Comparison of ENCODE assay signal across 8 cellular contexts in the genomic region with DNA sequence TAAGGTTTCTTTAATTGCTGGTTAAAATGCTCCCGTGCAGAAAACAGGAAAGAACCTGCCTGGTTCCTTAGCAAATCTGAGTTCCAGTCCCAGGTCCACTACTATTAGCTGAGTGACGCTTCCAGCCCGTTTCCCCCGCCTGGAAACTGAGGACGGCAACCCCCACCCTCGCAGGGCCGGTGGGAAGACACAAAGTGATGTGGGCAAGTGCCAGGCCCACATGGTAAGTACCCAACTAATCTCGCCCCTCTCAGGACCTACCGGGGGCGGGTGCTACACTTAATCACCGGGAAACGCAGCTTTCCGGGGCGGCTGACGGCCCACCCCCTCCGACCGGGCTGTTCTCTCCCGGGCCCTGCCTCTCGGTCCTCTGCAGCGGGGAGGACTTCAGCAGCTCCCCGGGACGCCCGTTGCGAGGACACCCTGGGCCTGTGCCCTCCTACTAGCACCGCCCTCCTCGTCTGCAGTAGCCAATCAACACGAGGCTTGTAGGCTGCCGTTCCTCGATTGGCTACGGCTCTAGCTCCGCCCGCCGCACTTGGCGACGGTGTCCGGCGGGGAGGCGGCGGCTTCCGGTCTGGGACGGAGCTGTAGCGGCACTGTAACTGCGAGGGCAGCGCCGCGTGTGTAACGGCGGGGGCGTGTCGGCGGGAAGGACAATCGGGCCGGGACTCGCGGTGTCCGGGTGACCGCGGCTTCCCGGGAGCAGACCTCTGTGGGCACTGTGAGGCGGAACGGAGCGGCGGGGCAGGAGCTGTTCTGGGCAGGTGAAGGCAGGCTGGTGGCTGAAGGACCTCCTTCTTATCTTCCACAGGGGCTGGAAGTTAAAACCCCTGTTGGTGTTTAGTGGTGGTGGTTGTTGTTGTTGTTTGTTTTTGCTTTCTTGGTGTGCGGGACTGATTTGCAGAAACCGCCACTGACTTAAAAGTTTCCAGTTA. TPM values are rescaled to one million over a fixed set of nuclear protein-coding genes. Genes with fewer than 3 reads are reported as not detected.
A peak's percentile ranks its signal among the peaks of the same experiment; 100 is the strongest.
DNase-seq lines count a peak whose midpoint lies in the region; ATAC-seq and TF ChIP-seq lines count a peak whose summit lies in the region.

A gene with protein sequence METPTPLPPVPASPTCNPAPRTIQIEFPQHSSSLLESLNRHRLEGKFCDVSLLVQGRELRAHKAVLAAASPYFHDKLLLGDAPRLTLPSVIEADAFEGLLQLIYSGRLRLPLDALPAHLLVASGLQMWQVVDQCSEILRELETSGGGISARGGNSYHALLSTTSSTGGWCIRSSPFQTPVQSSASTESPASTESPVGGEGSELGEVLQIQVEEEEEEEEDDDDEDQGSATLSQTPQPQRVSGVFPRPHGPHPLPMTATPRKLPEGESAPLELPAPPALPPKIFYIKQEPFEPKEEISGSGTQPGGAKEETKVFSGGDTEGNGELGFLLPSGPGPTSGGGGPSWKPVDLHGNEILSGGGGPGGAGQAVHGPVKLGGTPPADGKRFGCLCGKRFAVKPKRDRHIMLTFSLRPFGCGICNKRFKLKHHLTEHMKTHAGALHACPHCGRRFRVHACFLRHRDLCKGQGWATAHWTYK (plus strand): TSS at position 568 of the 938 bp plus-strand sequence. CDS start 525 bp downstream, outside the sequence.

- H3K79me2 ChIP-seq in hepatocyte = peaks cover 21% of the 10 kb centered on the region

- no peaks in the 10 kb centered on the region for H3K9me2 ChIP-seq in hepatocyte (replicated peaks; ENCODE audit: insufficient read depth)

- H2AFZ ChIP-seq in hepatocyte = peak within 1 kb of the TSS; percentile 47

- H3K4me3 ChIP-seq in astrocyte of the cerebellum (ENCODE audit: low read depth, low read length) (peak within 1 kb of the TSS; percentile 96), hepatocyte (peak within 1 kb of the TSS; percentile 63)

- no peak for TF ChIP-seq CTCF in astrocyte of the cerebellum (IDR thresholded peaks at IDR 0.05; ENCODE audit: low read depth, low read length, missing control alignments)
- TF ChIP-seq CTCF in hepatocyte (IDR thresholded peaks at IDR 0.05; ENCODE audit: poor library complexity) = no peak

- peak within 1 kb of the TSS; percentile 82 for H3K4me2 ChIP-seq in hepatocyte

- WGBS in hepatocyte (ENCODE audit: low lambda C conversion rate, missing lambda C conversion rate) = under 1% methylated on average over 65 of the region's 65 CpGs

- peak within 1 kb of the TSS; percentile 75 for H3K27ac ChIP-seq in hepatocyte

- H3K4me1 ChIP-seq in hepatocyte (ENCODE audit: insufficient read depth) = no peaks in the 10 kb centered on the region

- no peaks in the 10 kb centered on the region for H3K9me3 ChIP-seq in hepatocyte (ENCODE audit: low read depth)

- H3K36me3 ChIP-seq in hepatocyte (replicated peaks; ENCODE audit: insufficient read depth, low read depth) = no peaks in the 10 kb centered on the region

- no peaks in the 10 kb centered on the region for H3K27me3 ChIP-seq in hepatocyte

- DNase-seq in NCI-H2029 (lab: John Stamatoyannopoulos, UW) = peak; percentile 94
- peak; percentile 94 for DNase-seq in T-helper 22 cell (ENCODE audit: low read depth)
- DNase-seq in astrocyte of the cerebellum (ENCODE audit: low read depth) = peak; percentile 82
- DNase-seq in hepatocyte (ENCODE audit: low spot score) = peak; percentile 98
- DNase-seq in renal cortical epithelial cell (ENCODE audit: low read depth) = peak; percentile 91
- DNase-seq in cortex of kidney (lab: John Stamatoyannopoulos, UW) = no peak

- H4K20me1 ChIP-seq in hepatocyte (ENCODE audit: insufficient read depth, poor library complexity, severe bottlenecking) = no peaks in the 10 kb centered on the region

- peak; percentile 90 for ATAC-seq in GM18508 (IDR thresholded peaks at IDR 0.05; ENCODE audit: insufficient read depth, unreplicated experiment)
- peak; percentile 99 for ATAC-seq in HG02981 (IDR thresholded peaks at IDR 0.05; ENCODE audit: unreplicated experiment)

- in situ Hi-C loops in astrocyte of the cerebellum (cut with HindIII; ENCODE audit: low sequenced_read_pairs) = no loop called here

RNA-seq across cellular contexts. Expression of the gene that starts here (rescaled TPM):
- total RNA-seq in hepatocyte (5.1 and 6.2 TPM in 2 replicates), renal cortical epithelial cell (4.7 and 9.7 TPM in 2 replicates)
- polyA plus RNA-seq in hepatocyte = 5.0 and 6.7 TPM in 2 replicates
